ENCODE assay signal across 6 cellular contexts in genomic region chr16:2515180-2515803, GRCh38. TPM values are rescaled to one million over a fixed set of nuclear protein-coding genes. Genes with fewer than 3 reads are reported as not detected.
DNase-seq lines count a peak whose midpoint lies in the region.

No MANE protein-coding gene starts in this region.

- H3K27ac Mint-ChIP-seq in activated naive CD8-positive, alpha-beta T cell treated with anti-CD3 and anti-CD28 coated beads for 36 hours, result peak overlapping the region; percentile 88

- no peaks in the 10 kb centered on the region for H3K27me3 ChIP-seq in mononuclear cell (ENCODE audit: insufficient read depth, low read length)

- H3K4me1 ChIP-seq in ES-I3 (ENCODE audit: insufficient read depth, low read length) (peaks cover 31% of the 10 kb centered on the region), mononuclear cell (ENCODE audit: insufficient read depth, low read length) (peaks cover 70% of the 10 kb centered on the region)

- no peaks in the 10 kb centered on the region for H3K9me3 Mint-ChIP-seq in activated naive CD8-positive, alpha-beta T cell treated with anti-CD3 and anti-CD28 coated beads for 36 hours

- H3K4me3 ChIP-seq in mononuclear cell (ENCODE audit: low read length), result peak overlapping the region; percentile 80

- peaks cover 24% of the 10 kb centered on the region for H3K36me3 Mint-ChIP-seq in activated naive CD8-positive, alpha-beta T cell treated with anti-CD3 and anti-CD28 coated beads for 36 hours

- H3K9me3 ChIP-seq in ES-I3 (ENCODE audit: control insufficient read depth, insufficient read depth, low read length) (no peaks in the 10 kb centered on the region), mononuclear cell (ENCODE audit: low read depth, low read length) (no peaks in the 10 kb centered on the region)

- DNase-seq in activated naive CD8-positive, alpha-beta T cell treated with anti-CD3 and anti-CD28 coated beads for 36 hours, result no peak
- DNase-seq in LoVo (ENCODE audit: low spot score), result no peak
- DNase-seq in activated CD4-positive, CD25-positive, alpha-beta regulatory T cell treated with anti-CD3 and anti-CD28 coated beads, Interleukin-2, amount 50 U/mL, for 72 hours, result no peak
- no peak for DNase-seq in activated CD8-positive, alpha-beta memory T cell treated with anti-CD3 and anti-CD28 coated beads for 24 hours

- H3K4me1 Mint-ChIP-seq in activated naive CD8-positive, alpha-beta T cell treated with anti-CD3 and anti-CD28 coated beads for 36 hours, result peaks cover 52% of the 10 kb centered on the region

- no peaks in the 10 kb centered on the region for H3K27me3 Mint-ChIP-seq in activated naive CD8-positive, alpha-beta T cell treated with anti-CD3 and anti-CD28 coated beads for 36 hours

- peak overlapping the region; percentile 92 for H3K9ac ChIP-seq in ES-I3 (ENCODE audit: low read depth, low read length)

- no peaks in the 10 kb centered on the region for H3K36me3 ChIP-seq in ES-I3 (ENCODE audit: insufficient read depth, low read length)

- H3K4me3 Mint-ChIP-seq in activated naive CD8-positive, alpha-beta T cell treated with anti-CD3 and anti-CD28 coated beads for 36 hours, result peak overlapping the region; percentile 96

RNA-seq across cellular contexts. Expression of gene ATP6V0C, which starts 1.5 kb away (rescaled TPM):
- 100 to 1,000 TPM; 124 to 125 TPM for total RNA-seq in activated naive CD8-positive, alpha-beta T cell treated with anti-CD3 and anti-CD28 coated beads for 36 hours
- 61.2 TPM for total RNA-seq in mononuclear cell

RNA-seq across cellular contexts. Expression of gene AMDHD2, which starts 4.9 kb away (rescaled TPM):
- total RNA-seq in activated naive CD8-positive, alpha-beta T cell treated with anti-CD3 and anti-CD28 coated beads for 36 hours, result 10 to 100 TPM; 34.6 to 35.4 TPM
- 49.7 TPM for total RNA-seq in mononuclear cell

RNA-seq across cellular contexts. Expression of gene CEMP1, which starts 15.9 kb away (rescaled TPM):
- not detected for total RNA-seq in activated naive CD8-positive, alpha-beta T cell treated with anti-CD3 and anti-CD28 coated beads for 36 hours
- total RNA-seq in mononuclear cell, result 0.10 TPM

RNA-seq across cellular contexts. Expression of gene PDPK1, which starts 22.5 kb away (rescaled TPM):
- 10 to 100 TPM; 36.5 to 42.2 TPM for total RNA-seq in activated naive CD8-positive, alpha-beta T cell treated with anti-CD3 and anti-CD28 coated beads for 36 hours
- 36.9 TPM for total RNA-seq in mononuclear cell

RNA-seq across cellular contexts. Expression of gene TBC1D24, which starts 40.4 kb away (rescaled TPM):
- 10 to 100 TPM; 21.1 to 23.0 TPM for total RNA-seq in activated naive CD8-positive, alpha-beta T cell treated with anti-CD3 and anti-CD28 coated beads for 36 hours
- 2.1 TPM for total RNA-seq in mononuclear cell
